15 cellular contexts compared by ENCODE assay signal in the genomic region with DNA sequence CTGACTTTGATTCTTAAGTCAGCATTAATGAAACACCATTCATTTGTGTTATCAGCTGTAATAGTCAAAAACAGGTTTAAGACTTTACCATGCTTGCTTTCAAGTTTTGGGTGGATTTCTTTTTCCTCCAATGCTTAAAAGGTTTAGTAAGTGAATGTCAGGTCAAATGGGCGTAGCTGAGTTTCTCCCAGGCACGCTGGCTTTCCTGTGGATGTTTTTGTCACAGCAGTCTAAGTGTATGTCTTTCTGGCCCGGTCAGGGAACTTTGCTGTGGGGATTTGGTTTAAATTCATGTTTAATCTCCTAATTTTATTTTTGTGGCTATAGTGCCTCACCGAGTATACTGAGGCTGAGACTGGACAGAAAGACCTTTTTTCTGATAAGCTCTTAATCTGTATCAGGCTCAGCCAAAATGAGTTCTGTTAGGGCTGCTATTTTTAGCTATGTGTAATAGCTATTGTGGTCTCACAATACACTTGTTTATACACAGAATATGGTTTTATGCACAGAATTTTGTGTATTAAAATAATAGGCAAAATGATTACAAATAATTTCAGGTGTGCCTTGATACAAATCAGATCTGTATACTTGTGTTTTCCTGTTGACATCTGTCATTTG.
DNase-seq lines count a peak whose midpoint lies in the region; ATAC-seq and TF ChIP-seq lines count a peak whose summit lies in the region.
"Had no signal": no experiment of that assay in that cellular context is flagged by ENCODE, and none has a peak within 500 bp of the region (broad histone marks: within the 10 kb centered on the region; RNA-seq: fewer than 3 reads in every experiment).

No MANE protein-coding gene starts in this region.

- H3K9me3 Mint-ChIP-seq in activated T-cell treated with anti-CD3 and anti-CD28 coated beads, Interleukin-2, amount 50 U/mL, for 72 hours: no peaks in the 10 kb centered on the region
- H3K9me3 Mint-ChIP-seq in activated naive CD8-positive, alpha-beta T cell (ENCODE audit: low read depth): no peaks in the 10 kb centered on the region
- no peaks in the 10 kb centered on the region for H3K9me3 Mint-ChIP-seq in memory B cell
- H3K9me3 Mint-ChIP-seq: mesothelial cell of epicardium had no signal

- H3K36me3 ChIP-seq in transverse colon (no peaks in the 10 kb centered on the region), tibial artery (no peaks in the 10 kb centered on the region)
- H3K36me3 ChIP-seq: upper lobe of left lung had no signal

- in situ Hi-C loops in transverse colon (cut with MboI; ENCODE audit: low pct_ligation_motif_present in 1 of 4, low pct_unique_long_range_greater_than_20kb in 1 of 4, low sequenced_read_pairs in 3 of 4): no loop called here

- peaks cover 0 to 3% (median 0%) of the 10 kb centered on the region in 4 donors for H3K4me1 ChIP-seq in transverse colon
- peaks cover 0 to 11% (median 4%) of the 10 kb centered on the region in 4 donors for H3K4me1 ChIP-seq in tibial artery

- TF ChIP-seq POLR2A in transverse colon (IDR thresholded peaks at IDR 0.05): no peak

- intact Hi-C loops in transverse colon (cut with DNase I; ENCODE audit: low total_unique reads) (no loop called here), left colon (cut with DNase I, micrococcal nuclease) (no loop called here), tibial artery (cut with DNase I; ENCODE audit: low total_unique reads) (no loop called here)

- no peaks in the 10 kb centered on the region for H3K36me3 Mint-ChIP-seq in activated T-cell treated with anti-CD3 and anti-CD28 coated beads, Interleukin-2, amount 50 U/mL, for 72 hours (ENCODE audit: insufficient read depth in 2 of 2)
- H3K36me3 Mint-ChIP-seq in activated naive CD8-positive, alpha-beta T cell: no peaks in the 10 kb centered on the region
- H3K36me3 Mint-ChIP-seq in memory B cell: peaks cover 4% of the 10 kb centered on the region
- H3K36me3 Mint-ChIP-seq: mesothelial cell of epicardium had no signal

- H3K27me3 ChIP-seq in transverse colon: no peaks in the 10 kb centered on the region
- H3K27me3 ChIP-seq in tibial artery: no peaks in the 10 kb centered on the region
- H3K27me3 ChIP-seq: upper lobe of left lung had no signal

- H3K27me3 Mint-ChIP-seq in activated T-cell treated with anti-CD3 and anti-CD28 coated beads, Interleukin-2, amount 50 U/mL, for 72 hours (ENCODE audit: low read depth): no peaks in the 10 kb centered on the region
- no peaks in the 10 kb centered on the region for H3K27me3 Mint-ChIP-seq in activated naive CD8-positive, alpha-beta T cell
- peaks cover 5% of the 10 kb centered on the region for H3K27me3 Mint-ChIP-seq in memory B cell

- no peak for TF ChIP-seq CTCF in transverse colon (IDR thresholded peaks at IDR 0.05)
- TF ChIP-seq CTCF in tibial artery (IDR thresholded peaks at IDR 0.05): no peak

- peak overlapping the region; percentile 76 for H3K27ac Mint-ChIP-seq in activated T-cell treated with anti-CD3 and anti-CD28 coated beads, Interleukin-2, amount 50 U/mL, for 72 hours
- H3K27ac Mint-ChIP-seq in activated naive CD8-positive, alpha-beta T cell: peak overlapping the region; percentile 70
- no peak overlapping the region for H3K27ac Mint-ChIP-seq in memory B cell
- H3K27ac Mint-ChIP-seq: HFFc6 had no signal

- H3K4me1 Mint-ChIP-seq in activated T-cell treated with anti-CD3 and anti-CD28 coated beads, Interleukin-2, amount 50 U/mL, for 72 hours (ENCODE audit: low read depth): peaks cover 77% of the 10 kb centered on the region
- H3K4me1 Mint-ChIP-seq in activated naive CD8-positive, alpha-beta T cell (ENCODE audit: low read depth): peaks cover 81% of the 10 kb centered on the region
- H3K4me1 Mint-ChIP-seq in memory B cell: peaks cover 23% of the 10 kb centered on the region

- H3K9me3 ChIP-seq in transverse colon: no peaks in the 10 kb centered on the region
- no peaks in the 10 kb centered on the region for H3K9me3 ChIP-seq in tibial artery
- H3K9me3 ChIP-seq: upper lobe of left lung had no signal

- peak overlapping the region; percentile 44 to 47 for H3K4me3 Mint-ChIP-seq in activated T-cell treated with anti-CD3 and anti-CD28 coated beads, Interleukin-2, amount 50 U/mL, for 72 hours
- H3K4me3 Mint-ChIP-seq in activated naive CD8-positive, alpha-beta T cell: peak overlapping the region; percentile 75
- H3K4me3 Mint-ChIP-seq in memory B cell: peak overlapping the region; percentile 8
- H3K4me3 Mint-ChIP-seq: HFFc6, mesothelial cell of epicardium had no signal

- WGBS in transverse colon (ENCODE audit: low coverage in 1 of 2), 2 donors: 59 to 78% methylated on average over 3 to 4 of the region's 4 CpGs

- ATAC-seq in activated T-cell treated with anti-CD3 and anti-CD28 coated beads, Interleukin-2, amount 50 U/mL, for 72 hours (replicated peaks in 1 of 2): no peak
- no peak for ATAC-seq in memory B cell (ENCODE audit: low read depth)
- no peak for ATAC-seq in left colon
- ATAC-seq: sciatic nerve had no signal

- DNase-seq in activated T-cell treated with anti-CD3 and anti-CD28 coated beads, Interleukin-2, amount 50 U/mL, for 72 hours: no peak
- DNase-seq in activated T-cell treated with anti-CD3 and anti-CD28 coated beads for 4 hours: no peak
- no peak for DNase-seq in memory B cell (ENCODE audit: low spot score in 2 of 2)
- DNase-seq in transverse colon: no peak
- no peak for DNase-seq in left colon
- DNase-seq in NCI-H226: no peak
- DNase-seq in tibial artery: no peak
- DNase-seq: activated CD4-positive, alpha-beta T cell treated with anti-CD3 and anti-CD28 coated beads, Interleukin-2, amount 50 U/mL, for 4 hours; anterior cingulate cortex; HFFc6; NCI-H187; upper lobe of left lung had no signal

- H3K4me3 ChIP-seq in transverse colon: no peak overlapping the region
- H3K4me3 ChIP-seq in tibial artery: no peak overlapping the region
- H3K4me3 ChIP-seq: upper lobe of left lung had no signal

- H3K27ac ChIP-seq in transverse colon: peak overlapping the region in 3 of 4 donors; percentile 8 to 25 (median 10)
- H3K27ac ChIP-seq in tibial artery: no peak overlapping the region
- H3K27ac ChIP-seq: upper lobe of left lung had no signal

- no peak for TF ChIP-seq EP300 in transverse colon (IDR thresholded peaks at IDR 0.05; ENCODE audit: low read depth)

Comparison
In these comparisons a context has a peak if more than half of its experiments do, and no peak if none do; other contexts are left out.
1. H3K4me3 Mint-ChIP-seq: peak in every context shown above with its lines; median percentile 75 in activated naive CD8-positive, alpha-beta T cell; 46 in activated T-cell treated with anti-CD3 and anti-CD28 coated beads, Interleukin-2, amount 50 U/mL, for 72 hours; 8 in memory B cell.
2. H3K27ac ChIP-seq: peak in transverse colon (3 of 4); none in tibial artery (0 of 2).